Comparison of ENCODE assay signal across 8 cellular contexts in genomic region chr7:115707236-115707635, GRCh38.
A peak's percentile ranks its signal among the peaks of the same experiment; 100 is the strongest.
DNase-seq lines count a peak whose midpoint lies in the region; ATAC-seq and TF ChIP-seq lines count a peak whose summit lies in the region.

No MANE protein-coding gene starts in this region.

- DNase-seq in BE2C (no peak), H4 (ENCODE audit: low spot score) (peak; percentile 59), NCI-H748 treated with DMSO at 0.1 percent for 48 hours (lab: John Stamatoyannopoulos, UW) (peak; percentile 97), fibroblast of villous mesenchyme (ENCODE audit: low read depth) (peak; percentile 16), immature natural killer cell (no peak)
- no peak for DNase-seq in stimulated activated CD4-positive, alpha-beta T cell treated with anti-CD3 and anti-CD28 coated beads, Interleukin-15, amount 100 ng/mL, for 24 hours

- H3K36me3 ChIP-seq in BE2C = no peaks in the 10 kb centered on the region

- H3K36me3 Mint-ChIP-seq in immature natural killer cell = no peaks in the 10 kb centered on the region

- no peak overlapping the region for H3K27ac Mint-ChIP-seq in immature natural killer cell

- H3K27me3 Mint-ChIP-seq in immature natural killer cell (ENCODE audit: low read depth in 3 of 3) = peaks cover 0 to 3% (median 2%) of the 10 kb centered on the region in 3 donors

- no peak overlapping the region for H3K4me3 ChIP-seq in BE2C (ENCODE audit: low read depth, low read length)
- H3K4me3 ChIP-seq in fibroblast of villous mesenchyme (ENCODE audit: low read depth, low read length) = no peak overlapping the region

- H3K9me3 ChIP-seq in BE2C = no peaks in the 10 kb centered on the region

- no peaks in the 10 kb centered on the region for H3K4me1 ChIP-seq in BE2C

- H3K9me3 Mint-ChIP-seq in immature natural killer cell = no peaks in the 10 kb centered on the region

- H3K27me3 ChIP-seq in BE2C = no peaks in the 10 kb centered on the region

- no peaks in the 10 kb centered on the region for H3K4me1 Mint-ChIP-seq in immature natural killer cell

- TF ChIP-seq CTCF in BE2C (IDR thresholded peaks at IDR 0.05; ENCODE audit: low read depth, low read length) (peak; percentile 27), fibroblast of villous mesenchyme (IDR thresholded peaks at IDR 0.05; ENCODE audit: insufficient read depth, low read depth, low read length) (peak; percentile 32)

- no peak overlapping the region for H3K4me3 Mint-ChIP-seq in immature natural killer cell

- no peak for ATAC-seq in HG03097 (IDR thresholded peaks at IDR 0.05; ENCODE audit: low FRiP score, unreplicated experiment)
- ATAC-seq in HG03175 (IDR thresholded peaks at IDR 0.05; ENCODE audit: unreplicated experiment) = no peak

Comparison
In these comparisons a context has a peak if more than half of its experiments do, and no peak if none do; other contexts are left out.
1. DNase-seq: peak in H4 (single experiment), NCI-H748 treated with DMSO at 0.1 percent for 48 hours (single experiment) and fibroblast of villous mesenchyme (single experiment); none in BE2C (single experiment), immature natural killer cell (0 of 3) and stimulated activated CD4-positive, alpha-beta T cell treated with anti-CD3 and anti-CD28 coated beads, Interleukin-15, amount 100 ng/mL, for 24 hours (single experiment).